10 cellular contexts compared by ENCODE assay signal in the genomic region with DNA sequence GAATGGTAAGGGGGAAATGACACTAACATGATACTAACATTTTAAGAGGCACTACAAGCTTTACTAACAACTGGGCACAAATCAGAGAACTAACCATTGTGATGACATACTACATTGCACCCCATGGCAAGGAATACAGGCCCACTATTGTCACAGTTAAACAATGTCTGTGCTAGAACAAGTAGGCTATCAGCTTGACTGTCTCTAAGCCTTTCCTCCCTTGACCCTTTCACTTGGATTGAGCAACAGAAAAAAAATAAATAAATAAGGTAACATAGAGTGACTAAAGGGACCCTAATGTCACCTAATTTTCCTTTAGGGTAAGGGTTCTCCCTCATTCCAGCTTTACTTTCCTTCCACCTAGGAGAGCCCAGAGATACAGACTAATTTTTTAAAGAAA. TPM values are rescaled to one million over a fixed set of nuclear protein-coding genes. Genes with fewer than 3 reads are reported as not detected.
DNase-seq lines count a peak whose midpoint lies in the region; ATAC-seq and TF ChIP-seq lines count a peak whose summit lies in the region.
"Had no signal": no experiment of that assay in that cellular context is flagged by ENCODE, and none has a peak within 500 bp of the region (broad histone marks: within the 10 kb centered on the region; RNA-seq: fewer than 3 reads in every experiment).

No MANE protein-coding gene starts in this region.

- peak overlapping the region; percentile 32 for H3K4me3 Mint-ChIP-seq in central memory CD8-positive, alpha-beta T cell

- H3K4me3 ChIP-seq in heart left ventricle, result peak overlapping the region in 10 of 12 donors; percentile 73 to 94 (median 85)
- peak overlapping the region; percentile 92 for H3K4me3 ChIP-seq in upper lobe of right lung

- intact Hi-C loops in heart left ventricle (cut with DNase I), result loop anchor here in 2 of 10 donors (5.0 to 10.0 kb wide), 2 partner anchors 163 to 294 kb away; no protein-coding TSS in a partner anchor
- intact Hi-C loops in left cardiac atrium (cut with DNase I), result no loop called here
- intact Hi-C loops in upper lobe of right lung (cut with DNase I), result loop anchor here (10.0 kb wide), 1 partner anchor 297 kb away; no protein-coding TSS in a partner anchor

- H3K9me3 Mint-ChIP-seq in central memory CD8-positive, alpha-beta T cell, result no peaks in the 10 kb centered on the region

- peaks cover 10 to 76% (median 71%) of the 10 kb centered on the region in 12 donors for H3K4me1 ChIP-seq in heart left ventricle
- peaks cover 70% of the 10 kb centered on the region for H3K4me1 ChIP-seq in upper lobe of right lung

- TF ChIP-seq CTCF in heart left ventricle (IDR thresholded peaks at IDR 0.05) (no peak), upper lobe of right lung (IDR thresholded peaks at IDR 0.05) (no peak)

- H3K27ac ChIP-seq in heart left ventricle (peak overlapping the region in 10 of 12 donors; percentile 8 to 99 (median 60)), upper lobe of right lung (peak overlapping the region; percentile 98)

- H3K27ac Mint-ChIP-seq in central memory CD8-positive, alpha-beta T cell (ENCODE audit: low read depth), result peak overlapping the region; percentile 70

- ATAC-seq in heart left ventricle (no peak), left cardiac atrium (no peak), upper lobe of right lung (no peak), GM21786 (IDR thresholded peaks at IDR 0.05; ENCODE audit: unreplicated experiment) (no peak)
- no peak for ATAC-seq in central memory CD8-positive, alpha-beta T cell (replicated peaks; ENCODE audit: extremely low read depth, poor library complexity, severe bottlenecking)

- no peak for TF ChIP-seq POLR2A in heart left ventricle (IDR thresholded peaks at IDR 0.05)

- H3K4me1 Mint-ChIP-seq in central memory CD8-positive, alpha-beta T cell, result peaks cover 57% of the 10 kb centered on the region

- H3K36me3 ChIP-seq in heart left ventricle (peaks cover 0 to 80% (median 77%) of the 10 kb centered on the region in 9 donors), upper lobe of right lung (peaks cover 81% of the 10 kb centered on the region)

- no peaks in the 10 kb centered on the region for H3K27me3 ChIP-seq in heart left ventricle
- no peaks in the 10 kb centered on the region for H3K27me3 ChIP-seq in upper lobe of right lung
- H3K27me3 ChIP-seq: Peyer's patch had no signal

- DNase-seq in heart left ventricle (no peak), left cardiac atrium (no peak), midbrain (lab: John Stamatoyannopoulos, UW) (peak; percentile 70), upper lobe of right lung (no peak), NCI-H524 (lab: John Stamatoyannopoulos, UW) (no peak), AG08395 (ENCODE audit: low spot score) (no peak)
- no peak for DNase-seq in central memory CD8-positive, alpha-beta T cell (ENCODE audit: low spot score in 2 of 2)
- DNase-seq: DMS53, Peyer's patch had no signal

- no peaks in the 10 kb centered on the region for H3K9me3 ChIP-seq in heart left ventricle
- H3K9me3 ChIP-seq in upper lobe of right lung, result no peaks in the 10 kb centered on the region
- H3K9me3 ChIP-seq: Peyer's patch had no signal

- no peaks in the 10 kb centered on the region for H3K27me3 Mint-ChIP-seq in central memory CD8-positive, alpha-beta T cell

- H3K36me3 Mint-ChIP-seq in central memory CD8-positive, alpha-beta T cell (ENCODE audit: insufficient read depth), result peaks cover 87% of the 10 kb centered on the region

RNA-seq across cellular contexts. Expression of a gene that starts 4.4 kb away (rescaled TPM):
- total RNA-seq in heart left ventricle (100 to 1,000 TPM in 7 of 9 donors, 10 to 100 TPM in 2; 82.1 to 373 (median 161) TPM), left cardiac atrium (100 to 1,000 TPM; 122 to 202 TPM), upper lobe of right lung (343 TPM)
- polyA plus RNA-seq in heart left ventricle, result 100 to 1,000 TPM in 1 of 2 donors, 10 to 100 TPM in 1; 39.7 to 195 TPM
